ENCODE assay signal across 26 cellular contexts in the genomic region with DNA sequence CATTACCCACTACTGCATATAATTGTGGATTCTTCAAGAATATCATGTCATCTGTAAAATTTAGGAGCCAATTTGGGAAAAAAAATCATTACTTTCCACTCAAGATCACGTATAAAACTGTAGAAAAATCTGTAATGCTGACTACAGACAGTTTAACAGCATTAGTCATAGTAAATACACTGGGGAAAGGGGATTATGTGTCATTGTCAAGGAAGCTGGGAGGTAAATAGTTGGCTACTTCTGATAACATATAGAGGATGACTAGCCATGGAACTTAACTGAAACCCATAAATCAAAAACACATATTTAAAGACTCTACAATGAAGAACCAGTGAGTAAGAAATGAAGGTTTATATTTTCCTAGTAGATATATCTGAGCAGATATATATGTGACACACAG.
DNase-seq lines count a peak whose midpoint lies in the region; ATAC-seq, FAIRE-seq and TF ChIP-seq lines count a peak whose summit lies in the region.
"Had no signal": no experiment of that assay in that cellular context is flagged by ENCODE, and none has a peak within 500 bp of the region (broad histone marks: within the 10 kb centered on the region; RNA-seq: fewer than 3 reads in every experiment).

No MANE protein-coding gene starts in this region.

- no peak for TF ChIP-seq CTCF in astrocyte (IDR thresholded peaks at IDR 0.05; ENCODE audit: insufficient read depth, low read depth, low read length)

- POLR2A ChIA-PET in naive thymus-derived CD4-positive, alpha-beta T cell (lab: Charles Lee), result no interaction called here

- H3K4me3 ChIP-seq in astrocyte (ENCODE audit: insufficient read depth, low read depth, low read length), result no peak overlapping the region
- H3K4me3 ChIP-seq in naive thymus-derived CD4-positive, alpha-beta T cell (ENCODE audit: low read length), result no peak overlapping the region
- H3K4me3 ChIP-seq: gastroesophageal sphincter, left ventricle myocardium inferior, mucosa of descending colon, right atrium auricular region, SJSA1, suprapubic skin had no signal

- H3K9me3 ChIP-seq in astrocyte (ENCODE audit: insufficient read depth, low read depth, low read length), result no peaks in the 10 kb centered on the region
- H3K9me3 ChIP-seq in naive thymus-derived CD4-positive, alpha-beta T cell (ENCODE audit: control insufficient read depth in 2 of 3, low read length in 3 of 3), result no peaks in the 10 kb centered on the region
- H3K9me3 ChIP-seq: gastroesophageal sphincter, left ventricle myocardium inferior, mucosa of descending colon, right atrium auricular region, SJSA1, suprapubic skin had no signal

- CTCF ChIA-PET in naive thymus-derived CD4-positive, alpha-beta T cell (lab: Charles Lee), result no interaction called here

- H3K4me2 ChIP-seq in astrocyte (ENCODE audit: low read length), result peak overlapping the region; percentile 43

- no peak for FAIRE-seq in astrocyte (lab: Jason Lieb, UNC)

- no peaks in the 10 kb centered on the region for H3K4me1 ChIP-seq in astrocyte (ENCODE audit: insufficient read depth, low read length)
- no peaks in the 10 kb centered on the region for H3K4me1 ChIP-seq in naive thymus-derived CD4-positive, alpha-beta T cell (ENCODE audit: control insufficient read depth in 2 of 2, insufficient read depth in 2 of 2, low read length in 2 of 2)
- H3K4me1 ChIP-seq: gastroesophageal sphincter, left ventricle myocardium inferior, right atrium auricular region, SJSA1, suprapubic skin had no signal

- no peak overlapping the region for H2AFZ ChIP-seq in astrocyte (ENCODE audit: low read depth, low read length)

- no peaks in the 10 kb centered on the region for H4K20me1 ChIP-seq in astrocyte (ENCODE audit: insufficient read depth, low read length)

- in situ Hi-C loops in ACHN (cut with HindIII; ENCODE audit: low pct_ligation_motif_present, low pct_unique_long_range_greater_than_20kb, low sequenced_read_pairs), result no loop called here

- ATAC-seq in naive thymus-derived CD4-positive, alpha-beta T cell, result no peak
- ATAC-seq in HG03108 (IDR thresholded peaks at IDR 0.05; ENCODE audit: unreplicated experiment), result no peak
- ATAC-seq: activated CD8-positive, alpha-beta T cell treated with anti-CD3 and anti-CD28 coated beads for 36 hours; gastroesophageal sphincter; mucosa of descending colon; WTC11 had no signal

- H3K27ac ChIP-seq in astrocyte (ENCODE audit: low read depth, low read length), result peak overlapping the region; percentile 18
- no peak overlapping the region for H3K27ac ChIP-seq in naive thymus-derived CD4-positive, alpha-beta T cell (ENCODE audit: low read depth, low read length)
- H3K27ac ChIP-seq: epithelial cell of prostate, gastroesophageal sphincter, left ventricle myocardium inferior, right atrium auricular region, SJSA1, suprapubic skin had no signal

- peak; percentile 12 for DNase-seq in ACHN
- DNase-seq in HS-5 (ENCODE audit: low read depth), result peak; percentile 81
- peak; percentile 8 for DNase-seq in astrocyte (ENCODE audit: low read depth)
- DNase-seq in iris pigment epithelial cell (ENCODE audit: low read depth), result peak; percentile 68
- DNase-seq in naive thymus-derived CD4-positive, alpha-beta T cell, result no peak
- DNase-seq in cortex of kidney (lab: John Stamatoyannopoulos, UW), result no peak
- no peak for DNase-seq in SW480 (ENCODE audit: low spot score)
- DNase-seq: activated CD8-positive, alpha-beta T cell treated with anti-CD3 and anti-CD28 coated beads for 36 hours; activated naive CD4-positive, alpha-beta T cell treated with anti-CD3 and anti-CD28 coated beads, Interleukin-2, amount 10 ng/mL, durations not matched to agents 7 days and 5 days; activated T-cell treated with anti-CD3 and anti-CD28 coated beads, Interleukin-2, amount 50 U/mL, for 24 hours; CD4-positive, alpha-beta memory T cell; dermis blood vessel endothelial cell; left ventricle myocardium inferior; mucosa of descending colon; NCI-H2107; NCI-H748 treated with DMSO at 0.1 percent for 48 hours; OCI-M1; stimulated activated CD4-positive, alpha-beta T cell treated with anti-CD3 and anti-CD28 coated beads, Interleukin-15, amount 100 ng/mL, for 24 hours had no signal

- no peaks in the 10 kb centered on the region for H3K27me3 Mint-ChIP-seq in astrocyte (ENCODE audit: low read depth, unreplicated experiment)
- no peaks in the 10 kb centered on the region for H3K27me3 Mint-ChIP-seq in naive thymus-derived CD4-positive, alpha-beta T cell
- H3K27me3 Mint-ChIP-seq: activated CD8-positive, alpha-beta T cell treated with anti-CD3 and anti-CD28 coated beads for 36 hours; activated naive CD4-positive, alpha-beta T cell treated with anti-CD3 and anti-CD28 coated beads, Interleukin-2, amount 10 ng/mL, durations not matched to agents 7 days and 5 days; activated T-cell treated with anti-CD3 and anti-CD28 coated beads, Interleukin-2, amount 50 U/mL, for 24 hours; brain; CD4-positive, alpha-beta memory T cell had no signal

- no peak overlapping the region for H3K4me3 Mint-ChIP-seq in astrocyte (ENCODE audit: unreplicated experiment)
- no peak overlapping the region for H3K4me3 Mint-ChIP-seq in naive thymus-derived CD4-positive, alpha-beta T cell
- H3K4me3 Mint-ChIP-seq: activated CD8-positive, alpha-beta T cell treated with anti-CD3 and anti-CD28 coated beads for 36 hours; activated naive CD4-positive, alpha-beta T cell treated with anti-CD3 and anti-CD28 coated beads, Interleukin-2, amount 10 ng/mL, durations not matched to agents 7 days and 5 days; activated T-cell treated with anti-CD3 and anti-CD28 coated beads, Interleukin-2, amount 50 U/mL, for 24 hours; brain; CD4-positive, alpha-beta memory T cell; WTC11 had no signal

- H3K27ac Mint-ChIP-seq in astrocyte (ENCODE audit: unreplicated experiment), result peak overlapping the region; percentile 63
- H3K27ac Mint-ChIP-seq in naive thymus-derived CD4-positive, alpha-beta T cell, result no peak overlapping the region
- H3K27ac Mint-ChIP-seq: activated CD8-positive, alpha-beta T cell treated with anti-CD3 and anti-CD28 coated beads for 36 hours; activated naive CD4-positive, alpha-beta T cell treated with anti-CD3 and anti-CD28 coated beads, Interleukin-2, amount 10 ng/mL, durations not matched to agents 7 days and 5 days; activated T-cell treated with anti-CD3 and anti-CD28 coated beads, Interleukin-2, amount 50 U/mL, for 24 hours; brain; CD4-positive, alpha-beta memory T cell; WTC11 had no signal

- H3K9me3 Mint-ChIP-seq in astrocyte (ENCODE audit: unreplicated experiment), result no peaks in the 10 kb centered on the region
- peaks cover 0 to 10% (median 3%) of the 10 kb centered on the region in 11 donors for H3K9me3 Mint-ChIP-seq in naive thymus-derived CD4-positive, alpha-beta T cell

- intact Hi-C loops in naive thymus-derived CD4-positive, alpha-beta T cell (cut with micrococcal nuclease), result no loop called here

- H3K36me3 Mint-ChIP-seq in astrocyte (ENCODE audit: low read depth, unreplicated experiment), result no peaks in the 10 kb centered on the region
- no peaks in the 10 kb centered on the region for H3K36me3 Mint-ChIP-seq in naive thymus-derived CD4-positive, alpha-beta T cell
- H3K36me3 Mint-ChIP-seq: activated naive CD4-positive, alpha-beta T cell treated with anti-CD3 and anti-CD28 coated beads, Interleukin-2, amount 10 ng/mL, durations not matched to agents 7 days and 5 days; brain; CD4-positive, alpha-beta memory T cell had no signal

- H3K9ac ChIP-seq in astrocyte (ENCODE audit: low read length), result no peak overlapping the region

- peaks cover 13% of the 10 kb centered on the region for H3K4me1 Mint-ChIP-seq in astrocyte (ENCODE audit: low read depth, unreplicated experiment)
- H3K4me1 Mint-ChIP-seq in naive thymus-derived CD4-positive, alpha-beta T cell, result no peaks in the 10 kb centered on the region
- H3K4me1 Mint-ChIP-seq: activated naive CD4-positive, alpha-beta T cell treated with anti-CD3 and anti-CD28 coated beads, Interleukin-2, amount 10 ng/mL, durations not matched to agents 7 days and 5 days; CD4-positive, alpha-beta memory T cell; WTC11 had no signal

- no peaks in the 10 kb centered on the region for H3K79me2 ChIP-seq in astrocyte (ENCODE audit: insufficient read depth, low read length)

- H3K27me3 ChIP-seq in astrocyte (ENCODE audit: insufficient read depth, low read length), result no peaks in the 10 kb centered on the region
- H3K27me3 ChIP-seq in naive thymus-derived CD4-positive, alpha-beta T cell (ENCODE audit: control insufficient read depth in 2 of 2, insufficient read depth in 2 of 2, low read length in 2 of 2), result no peaks in the 10 kb centered on the region
- H3K27me3 ChIP-seq: gastroesophageal sphincter, right atrium auricular region, SJSA1, suprapubic skin had no signal

- H3K36me3 ChIP-seq in astrocyte (ENCODE audit: insufficient read depth, low read length), result no peaks in the 10 kb centered on the region
- no peaks in the 10 kb centered on the region for H3K36me3 ChIP-seq in naive thymus-derived CD4-positive, alpha-beta T cell (ENCODE audit: control insufficient read depth in 2 of 3, insufficient read depth in 3 of 3, low read length in 3 of 3)
- H3K36me3 ChIP-seq: gastroesophageal sphincter, left ventricle myocardium inferior, right atrium auricular region, SJSA1, suprapubic skin had no signal

Comparison
In these comparisons a context has a peak if more than half of its experiments do, and no peak if none do; other contexts are left out.
1. DNase-seq: peak in ACHN (single experiment), HS-5 (single experiment), astrocyte (single experiment) and iris pigment epithelial cell (single experiment); none in naive thymus-derived CD4-positive, alpha-beta T cell (0 of 9), cortex of kidney (single experiment) and SW480 (single experiment).